11 cellular contexts compared by ENCODE assay signal in the genomic region with DNA sequence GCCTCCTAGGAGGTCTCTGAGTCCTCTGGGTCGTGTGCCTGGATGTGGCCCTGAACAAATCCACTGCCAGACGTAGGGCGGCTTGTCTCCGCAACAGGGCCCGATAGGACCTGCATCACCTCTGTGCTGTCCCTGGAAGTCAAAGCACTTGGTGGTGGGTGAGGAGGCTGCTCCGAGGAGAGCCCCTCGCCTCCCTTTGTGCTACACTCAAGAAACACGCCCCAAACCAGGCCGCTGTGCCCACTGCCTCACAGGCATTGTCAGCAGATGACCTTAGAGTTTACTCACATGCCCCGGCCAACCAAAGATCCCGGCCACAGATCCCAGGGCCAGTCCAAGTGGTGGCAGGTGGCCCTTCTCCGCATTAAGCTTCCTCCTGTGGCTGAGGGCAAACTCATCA.
DNase-seq lines count a peak whose midpoint lies in the region; ATAC-seq and TF ChIP-seq lines count a peak whose summit lies in the region.
"Had no signal": no experiment of that assay in that cellular context is flagged by ENCODE, and none has a peak within 500 bp of the region (broad histone marks: within the 10 kb centered on the region; RNA-seq: fewer than 3 reads in every experiment).

No MANE protein-coding gene starts in this region.

- no peak overlapping the region for H3K4me3 ChIP-seq in heart left ventricle
- no peak overlapping the region for H3K4me3 ChIP-seq in right cardiac atrium (ENCODE audit: low read length)
- no peak overlapping the region for H3K4me3 ChIP-seq in upper lobe of right lung

- no peaks in the 10 kb centered on the region for H3K36me3 ChIP-seq in heart left ventricle
- no peaks in the 10 kb centered on the region for H3K36me3 ChIP-seq in upper lobe of right lung

- peaks cover 34% of the 10 kb centered on the region for H3K27me3 Mint-ChIP-seq in progenitor cell of endocrine pancreas

- peak overlapping the region; percentile 46 for H3K27ac Mint-ChIP-seq in progenitor cell of endocrine pancreas
- H3K27ac Mint-ChIP-seq: activated naive CD8-positive, alpha-beta T cell treated with anti-CD3 and anti-CD28 coated beads for 36 hours had no signal

- no peak for TF ChIP-seq POLR2A in heart left ventricle (IDR thresholded peaks at IDR 0.05)

- ATAC-seq in heart left ventricle: no peak
- no peak for ATAC-seq in left ventricle myocardium superior
- ATAC-seq in right cardiac atrium: no peak
- no peak for ATAC-seq in upper lobe of right lung
- no peak for ATAC-seq in GM18907 (IDR thresholded peaks at IDR 0.05; ENCODE audit: unreplicated experiment)
- ATAC-seq: left lobe of liver had no signal

- H3K4me1 ChIP-seq in heart left ventricle: peaks cover 0 to 58% (median 30%) of the 10 kb centered on the region in 12 donors
- peaks cover 6% of the 10 kb centered on the region for H3K4me1 ChIP-seq in right cardiac atrium (ENCODE audit: control insufficient read depth, insufficient read depth, low read length)
- H3K4me1 ChIP-seq in upper lobe of right lung: peaks cover 33% of the 10 kb centered on the region

- DNase-seq in heart left ventricle (peak in 1 of 5 donors; percentile 60), left ventricle myocardium superior (no peak), right cardiac atrium (peak in 1 of 3 donors; percentile 60), progenitor cell of endocrine pancreas (ENCODE audit: low spot score, unreplicated experiment) (no peak), upper lobe of right lung (no peak), NCI-H774 (lab: John Stamatoyannopoulos, UW) (no peak), posterior vena cava (ENCODE audit: low spot score) (no peak)
- DNase-seq: activated naive CD8-positive, alpha-beta T cell treated with anti-CD3 and anti-CD28 coated beads for 36 hours; SHP77 treated with DMSO at 0.1 percent for 48 hours had no signal

- TF ChIP-seq CTCF in heart left ventricle (IDR thresholded peaks at IDR 0.05) (no peak), progenitor cell of endocrine pancreas (IDR thresholded peaks at IDR 0.05; ENCODE audit: unreplicated experiment) (no peak), upper lobe of right lung (IDR thresholded peaks at IDR 0.05) (no peak)

- H3K4me3 Mint-ChIP-seq in progenitor cell of endocrine pancreas (ENCODE audit: low read depth): no peak overlapping the region
- H3K4me3 Mint-ChIP-seq: activated naive CD8-positive, alpha-beta T cell treated with anti-CD3 and anti-CD28 coated beads for 36 hours had no signal

- peak overlapping the region in 11 of 12 donors; percentile 38 to 85 (median 66) for H3K27ac ChIP-seq in heart left ventricle
- peak overlapping the region; percentile 61 for H3K27ac ChIP-seq in right cardiac atrium (ENCODE audit: low read length)
- peak overlapping the region; percentile 86 for H3K27ac ChIP-seq in upper lobe of right lung

- peaks cover 9% of the 10 kb centered on the region for H3K4me1 Mint-ChIP-seq in progenitor cell of endocrine pancreas (ENCODE audit: low read depth)

- H3K27me3 ChIP-seq in heart left ventricle: peaks cover 0 to 14% (median 0%) of the 10 kb centered on the region in 9 donors
- no peaks in the 10 kb centered on the region for H3K27me3 ChIP-seq in right cardiac atrium (ENCODE audit: control insufficient read depth, insufficient read depth)
- H3K27me3 ChIP-seq in upper lobe of right lung: no peaks in the 10 kb centered on the region

- peaks cover 11% of the 10 kb centered on the region for H3K36me3 Mint-ChIP-seq in progenitor cell of endocrine pancreas (ENCODE audit: insufficient read depth)

- 87 to 95% (median 90%) methylated on average over 9 to 12 of the region's 12 CpGs for WGBS in heart left ventricle, 4 donors
- WGBS in right cardiac atrium: 81% methylated on average over 12 of the region's 12 CpGs

- H3K9me3 Mint-ChIP-seq in progenitor cell of endocrine pancreas (ENCODE audit: low read depth): peaks cover 4% of the 10 kb centered on the region

- H3K9me3 ChIP-seq in heart left ventricle: peaks cover 0 to 9% (median 2%) of the 10 kb centered on the region in 12 donors
- H3K9me3 ChIP-seq in right cardiac atrium (ENCODE audit: control insufficient read depth, low read length): no peaks in the 10 kb centered on the region
- H3K9me3 ChIP-seq in upper lobe of right lung: no peaks in the 10 kb centered on the region

- intact Hi-C loops in heart left ventricle (cut with DNase I): no loop called here
- intact Hi-C loops in left ventricle myocardium superior (cut with micrococcal nuclease): no loop called here
- intact Hi-C loops in right cardiac atrium (cut with DNase I): no loop called here
- intact Hi-C loops in upper lobe of right lung (cut with DNase I): no loop called here
- intact Hi-C loops in posterior vena cava (cut with DNase I): no loop called here
